Comparison of ENCODE assay signal across 23 cellular contexts in the genomic region with DNA sequence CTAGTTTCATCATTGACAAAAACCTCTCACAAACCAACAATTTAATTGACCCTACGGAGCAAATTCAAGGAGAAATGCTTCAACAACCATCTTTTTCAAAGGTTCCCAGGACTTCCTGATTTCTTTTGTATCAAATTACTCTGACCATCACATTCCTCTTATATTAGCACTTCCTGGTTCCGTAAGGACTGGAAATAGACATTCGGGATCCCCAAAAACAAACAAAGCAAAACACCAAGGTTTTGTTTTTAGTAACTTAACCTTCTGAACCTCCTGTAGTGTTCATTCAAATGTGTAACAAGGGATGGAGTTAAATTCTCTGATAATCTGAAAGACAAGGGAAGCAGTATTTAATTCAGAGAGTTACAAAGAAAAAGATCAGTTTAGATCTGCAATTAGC.
DNase-seq lines count a peak whose midpoint lies in the region; ATAC-seq and TF ChIP-seq lines count a peak whose summit lies in the region.
"Had no signal": no experiment of that assay in that cellular context is flagged by ENCODE, and none has a peak within 500 bp of the region (broad histone marks: within the 10 kb centered on the region; RNA-seq: fewer than 3 reads in every experiment).

No MANE protein-coding gene starts in this region.

- 80% methylated on average over 3 of the region's 3 CpGs for WGBS in SK-N-SH (ENCODE audit: low lambda C conversion rate)
- 43 to 72% (median 57%) methylated on average over 3 of the region's 3 CpGs for WGBS in spleen, 5 donors

- DNase-seq in SK-N-SH = no peak
- DNase-seq in brain microvascular endothelial cell = no peak
- peak; percentile 59 for DNase-seq in iris pigment epithelial cell (ENCODE audit: low read depth)
- DNase-seq in spleen = no peak
- DNase-seq in Karpas-422 = no peak
- DNase-seq in activated T-cell treated with anti-CD3 and anti-CD28 coated beads, Interleukin-2, amount 50 U/mL, for 4 hours = no peak
- DNase-seq: 8988T; activated CD4-positive, alpha-beta T cell treated with anti-CD3 and anti-CD28 coated beads for 1 hour; activated CD8-positive, alpha-beta memory T cell treated with anti-CD3 and anti-CD28 coated beads for 24 hours; activated naive CD8-positive, alpha-beta T cell treated with anti-CD3 and anti-CD28 coated beads, Interleukin-2, amount 10 ng/mL, durations not matched to agents 7 days and 5 days; caudate nucleus; GDM1; mammary epithelial cell; naive B cell; NCI-H187 treated with DMSO at 0.1 percent for 48 hours; NCI-H226; posterior cingulate gyrus; stimulated activated CD4-positive, alpha-beta T cell treated with anti-CD3 and anti-CD28 coated beads, Interleukin-2, amount 100 ng/mL, for 48 hours; upper lobe of left lung had no signal

- TF ChIP-seq CTCF in SK-N-SH (IDR thresholded peaks at IDR 0.05) (no peak), brain microvascular endothelial cell (IDR thresholded peaks at IDR 0.05; ENCODE audit: low read depth, low read length, missing control alignments) (no peak), spleen (IDR thresholded peaks at IDR 0.05 in 8 of 11, conservative IDR thresholded peaks at IDR 0.05 in 3 of 11) (no peak)

- CTCF ChIA-PET in SK-N-SH (lab: Yijun Ruan, JAX) = no interaction called here

- H3K9ac ChIP-seq in SK-N-SH = no peak overlapping the region
- H3K9ac ChIP-seq in Karpas-422 (ENCODE audit: low read length) = no peak overlapping the region

- H4K20me1 ChIP-seq in SK-N-SH (ENCODE audit: insufficient read depth) (no peaks in the 10 kb centered on the region), Karpas-422 (ENCODE audit: insufficient read depth, low read depth, low read length) (no peaks in the 10 kb centered on the region)

- H3K4me1 ChIP-seq in SK-N-SH (ENCODE audit: control insufficient read depth in 1 of 2, insufficient read depth in 2 of 2, low read depth in 1 of 2, low read length in 1 of 2) = no peaks in the 10 kb centered on the region
- peaks cover 2 to 47% (median 21%) of the 10 kb centered on the region in 6 donors for H3K4me1 ChIP-seq in spleen
- H3K4me1 ChIP-seq in Karpas-422 (ENCODE audit: low read length) = no peaks in the 10 kb centered on the region

- no peak for TF ChIP-seq EP300 in SK-N-SH (IDR thresholded peaks at IDR 0.05; ENCODE audit: borderline replicate concordance in 1 of 2, low read depth in 1 of 2, low read length in 1 of 2)

- H3K4me2 ChIP-seq in SK-N-SH (no peak overlapping the region), Karpas-422 (ENCODE audit: low read depth, low read length, poor library complexity, severe bottlenecking) (no peak overlapping the region)

- TF ChIP-seq RAD21 in SK-N-SH (IDR thresholded peaks at IDR 0.05; ENCODE audit: low read length) = no peak

- no peaks in the 10 kb centered on the region for H3K4me1 Mint-ChIP-seq in activated T-cell treated with anti-CD3 and anti-CD28 coated beads, Interleukin-2, amount 50 U/mL, for 4 hours (ENCODE audit: low read depth)
- H3K4me1 Mint-ChIP-seq: activated naive CD8-positive, alpha-beta T cell treated with anti-CD3 and anti-CD28 coated beads, Interleukin-2, amount 10 ng/mL, durations not matched to agents 7 days and 5 days; naive B cell had no signal

- no peaks in the 10 kb centered on the region for H3K36me3 Mint-ChIP-seq in activated T-cell treated with anti-CD3 and anti-CD28 coated beads, Interleukin-2, amount 50 U/mL, for 4 hours (ENCODE audit: insufficient read depth)
- H3K36me3 Mint-ChIP-seq: activated naive CD8-positive, alpha-beta T cell treated with anti-CD3 and anti-CD28 coated beads, Interleukin-2, amount 10 ng/mL, durations not matched to agents 7 days and 5 days; naive B cell had no signal

- intact Hi-C loops in spleen (cut with DNase I; ENCODE audit: low total_unique reads) = no loop called here

- in situ Hi-C loops in brain microvascular endothelial cell (cut with HindIII; ENCODE audit: low pct_ligation_motif_present, low sequenced_read_pairs) = no loop called here

- no peaks in the 10 kb centered on the region for H3K79me2 ChIP-seq in SK-N-SH (ENCODE audit: insufficient read depth)
- H3K79me2 ChIP-seq in Karpas-422 (ENCODE audit: low read length) = no peaks in the 10 kb centered on the region

- H3K4me3 Mint-ChIP-seq in activated T-cell treated with anti-CD3 and anti-CD28 coated beads, Interleukin-2, amount 50 U/mL, for 4 hours = no peak overlapping the region
- H3K4me3 Mint-ChIP-seq: activated naive CD8-positive, alpha-beta T cell treated with anti-CD3 and anti-CD28 coated beads, Interleukin-2, amount 10 ng/mL, durations not matched to agents 7 days and 5 days had no signal

- POLR2A ChIA-PET in SK-N-SH (lab: Yijun Ruan, JAX) = no interaction called here

- H3K27ac ChIP-seq in SK-N-SH (ENCODE audit: low read depth in 2 of 2, low read length in 1 of 2) (no peak overlapping the region), brain microvascular endothelial cell (peak overlapping the region; percentile 71), spleen (peak overlapping the region in 5 of 8 donors; percentile 9 to 58 (median 26)), Karpas-422 (ENCODE audit: low read length) (no peak overlapping the region)

- ATAC-seq in SK-N-SH treated with all-trans-retinoic acid at 6 μM for 48 hours = no peak
- ATAC-seq in GM21528 (IDR thresholded peaks at IDR 0.05; ENCODE audit: low FRiP score, unreplicated experiment) = no peak
- no peak for ATAC-seq in activated T-cell treated with anti-CD3 and anti-CD28 coated beads, Interleukin-2, amount 50 U/mL, for 4 hours
- ATAC-seq: esophagus mucosa, K562 had no signal

- TF ChIP-seq POLR2A in spleen (IDR thresholded peaks at IDR 0.05) = no peak

- H3K27me3 ChIP-seq in SK-N-SH (ENCODE audit: insufficient read depth) (no peaks in the 10 kb centered on the region), brain microvascular endothelial cell (replicated peaks) (no peaks in the 10 kb centered on the region), spleen (replicated peaks in 1 of 7) (no peaks in the 10 kb centered on the region), Karpas-422 (ENCODE audit: low read length) (no peaks in the 10 kb centered on the region)
- H3K27me3 ChIP-seq: upper lobe of left lung had no signal

- H3K4me3 ChIP-seq in SK-N-SH (ENCODE audit: low read depth in 2 of 2, low read length in 1 of 2) (no peak overlapping the region), brain microvascular endothelial cell (ENCODE audit: low read depth, low read length) (no peak overlapping the region), spleen (no peak overlapping the region), Karpas-422 (ENCODE audit: low read length) (no peak overlapping the region)
- H3K4me3 ChIP-seq: K562, upper lobe of left lung had no signal

- no peaks in the 10 kb centered on the region for H3K9me3 Mint-ChIP-seq in activated T-cell treated with anti-CD3 and anti-CD28 coated beads, Interleukin-2, amount 50 U/mL, for 4 hours
- H3K9me3 Mint-ChIP-seq: activated naive CD8-positive, alpha-beta T cell treated with anti-CD3 and anti-CD28 coated beads, Interleukin-2, amount 10 ng/mL, durations not matched to agents 7 days and 5 days had no signal

- peak overlapping the region; percentile 56; the same call in 1 of the 2 replicates for H2AFZ ChIP-seq in SK-N-SH (ENCODE audit: low read depth)
- no peak overlapping the region for H2AFZ ChIP-seq in Karpas-422 (ENCODE audit: low read length)

- H3F3A ChIP-seq in SK-N-SH (replicated peaks; ENCODE audit: insufficient read depth) = no peaks in the 10 kb centered on the region

- no peaks in the 10 kb centered on the region for H3K27me3 Mint-ChIP-seq in activated T-cell treated with anti-CD3 and anti-CD28 coated beads, Interleukin-2, amount 50 U/mL, for 4 hours (ENCODE audit: low read depth)
- H3K27me3 Mint-ChIP-seq: activated naive CD8-positive, alpha-beta T cell treated with anti-CD3 and anti-CD28 coated beads, Interleukin-2, amount 10 ng/mL, durations not matched to agents 7 days and 5 days had no signal

- H3K9me2 ChIP-seq in SK-N-SH (no peaks in the 10 kb centered on the region), Karpas-422 (replicated peaks; ENCODE audit: insufficient read depth, low read length) (no peaks in the 10 kb centered on the region; the same call in 1 of the 2 replicates)

- H3K9me3 ChIP-seq in SK-N-SH (no peaks in the 10 kb centered on the region), spleen (peaks cover 0 to 6% (median 0%) of the 10 kb centered on the region in 8 donors), Karpas-422 (ENCODE audit: low read length) (0 out of 2 replicates have a peak, but pooled peaks cover 2% of the 10 kb centered on the region)

- H3K36me3 ChIP-seq in SK-N-SH (replicated peaks in 1 of 2; ENCODE audit: control insufficient read depth in 1 of 2, insufficient read depth in 2 of 2, low read length in 1 of 2) (no peaks in the 10 kb centered on the region), brain microvascular endothelial cell (replicated peaks) (no peaks in the 10 kb centered on the region), spleen (no peaks in the 10 kb centered on the region), Karpas-422 (ENCODE audit: insufficient read depth, low read length) (no peaks in the 10 kb centered on the region)
- H3K36me3 ChIP-seq: upper lobe of left lung had no signal

TF ChIP-seq in SK-N-SH, 30 proteins besides CTCF, POLR2A, EP300 and RAD21:
- TF ChIP-seq ELF1 (IDR thresholded peaks at IDR 0.05) = 0 out of 2 replicates have a peak, but pooled peaks have one; percentile 19
- no peak for TF ChIP-seq NFIC (IDR thresholded peaks at IDR 0.05; ENCODE audit: borderline replicate concordance)
TF ChIP-seq in SK-N-SH: peak in this region for 1.

TF ChIP-seq in SK-N-SH treated with all-trans-retinoic acid at 6 μM for 48 hours, 23 proteins besides CTCF, POLR2A, EP300 and RAD21 (continues in another document):
- TF ChIP-seq ZFP3 (CRISPR knock-in tag; IDR thresholded peaks at IDR 0.05) = no peak
- TF ChIP-seq ISL1 (CRISPR knock-in tag; IDR thresholded peaks at IDR 0.05) = no peak

Comparison
In these comparisons a context has a peak if more than half of its experiments do, and no peak if none do; other contexts are left out.
1. H3K27ac ChIP-seq: peak in brain microvascular endothelial cell (single experiment) and spleen (5 of 8); none in SK-N-SH (0 of 2) and Karpas-422 (single experiment).